Comparison of ENCODE assay signal across 1 cellular context in genomic region chr4:52721968-52722814, GRCh38.
TF ChIP-seq lines count a peak whose summit lies in the region.

No MANE protein-coding gene starts in this region.

TF ChIP-seq in HepG2, 621 proteins besides CTCF, POLR2A, EP300 and RAD21 (continued from another document and continues in another):
- no peak for TF ChIP-seq AKNA (CRISPR knock-in tag; IDR thresholded peaks at IDR 0.05; ENCODE audit: borderline replicate concordance)
- TF ChIP-seq ZNF18 (CRISPR knock-in tag; IDR thresholded peaks at IDR 0.05; ENCODE audit: insufficient replicate concordance), result no peak
- TF ChIP-seq TCF7L2 (IDR thresholded peaks at IDR 0.05; ENCODE audit: low read depth, low read length), result no peak
- no peak for TF ChIP-seq MEIS1 (CRISPR knock-in tag; IDR thresholded peaks at IDR 0.05; ENCODE audit: borderline replicate concordance)
- TF ChIP-seq ZNF296 (CRISPR knock-in tag; conservative IDR thresholded peaks at IDR 0.05), result no peak
- no peak for TF ChIP-seq MBD4 (IDR thresholded peaks at IDR 0.05; ENCODE audit: borderline replicate concordance, low read length)
- 0 out of 2 replicates have a peak, but pooled peaks have one; percentile 50 for TF ChIP-seq NFKBIZ (CRISPR knock-in tag; IDR thresholded peaks at IDR 0.05)
- TF ChIP-seq ZNF546 (CRISPR knock-in tag; conservative IDR thresholded peaks at IDR 0.05), result no peak
- no peak for TF ChIP-seq ZNF816 (CRISPR knock-in tag; IDR thresholded peaks at IDR 0.05; ENCODE audit: borderline replicate concordance)
- TF ChIP-seq ZNF33A (CRISPR knock-in tag; IDR thresholded peaks at IDR 0.05; ENCODE audit: borderline replicate concordance), result no peak
- TF ChIP-seq ZBTB37 (CRISPR knock-in tag; IDR thresholded peaks at IDR 0.05), result no peak
- TF ChIP-seq IRF2 (CRISPR knock-in tag; IDR thresholded peaks at IDR 0.05), result no peak
- no peak for TF ChIP-seq ZNF83 (CRISPR knock-in tag; IDR thresholded peaks at IDR 0.05; ENCODE audit: borderline replicate concordance)
- TF ChIP-seq BRCA1 (CRISPR knock-in tag; IDR thresholded peaks at IDR 0.05), result no peak
- TF ChIP-seq ZFP37 (CRISPR knock-in tag; IDR thresholded peaks at IDR 0.05; ENCODE audit: borderline replicate concordance), result no peak
- no peak for TF ChIP-seq ZNF414 (CRISPR knock-in tag; IDR thresholded peaks at IDR 0.05)
- peak; percentile 90 for TF ChIP-seq CHD2 (IDR thresholded peaks at IDR 0.05; ENCODE audit: low read depth, low read length)
- no peak for TF ChIP-seq TCF7 (IDR thresholded peaks at IDR 0.05; ENCODE audit: low read depth)
- no peak for TF ChIP-seq HDAC2 (CRISPR knock-in tag; IDR thresholded peaks at IDR 0.05)
- TF ChIP-seq ZBTB44 (CRISPR knock-in tag; IDR thresholded peaks at IDR 0.05), result no peak
- TF ChIP-seq PTBP1 (IDR thresholded peaks at IDR 0.05; ENCODE audit: low read depth, low read length, poor library complexity, severe bottlenecking), result no peak
- peak; percentile 74; the same call in 1 of the 2 replicates for TF ChIP-seq ZNF598 (CRISPR knock-in tag; IDR thresholded peaks at IDR 0.05; ENCODE audit: borderline replicate concordance)
- TF ChIP-seq MTERF4 (CRISPR knock-in tag; IDR thresholded peaks at IDR 0.05), result no peak
- TF ChIP-seq ZNF737 (CRISPR knock-in tag; IDR thresholded peaks at IDR 0.05; ENCODE audit: borderline replicate concordance), result no peak
- TF ChIP-seq DPF2 (CRISPR knock-in tag; IDR thresholded peaks at IDR 0.05; ENCODE audit: borderline replicate concordance, low read depth), result no peak
- TF ChIP-seq ZFYVE20 (CRISPR knock-in tag; IDR thresholded peaks at IDR 0.05; ENCODE audit: borderline replicate concordance, low read depth), result no peak
- TF ChIP-seq TSC22D2 (CRISPR knock-in tag; IDR thresholded peaks at IDR 0.05; ENCODE audit: borderline replicate concordance), result no peak
- TF ChIP-seq HIVEP1 (CRISPR knock-in tag; IDR thresholded peaks at IDR 0.05), result no peak
- TF ChIP-seq ZNF761 (CRISPR knock-in tag; conservative IDR thresholded peaks at IDR 0.05), result no peak
- TF ChIP-seq ARID3A (IDR thresholded peaks at IDR 0.05; ENCODE audit: low read depth, low read length), result no peak
- no peak for TF ChIP-seq ZFP90 (CRISPR knock-in tag; IDR thresholded peaks at IDR 0.05; ENCODE audit: borderline replicate concordance)
- TF ChIP-seq TGIF2 (CRISPR knock-in tag; IDR thresholded peaks at IDR 0.05), result no peak
- no peak for TF ChIP-seq CBX5 (CRISPR knock-in tag; IDR thresholded peaks at IDR 0.05; ENCODE audit: borderline replicate concordance)
- TF ChIP-seq FOXK2 (IDR thresholded peaks at IDR 0.05), result no peak
- peak; percentile 39; the same call in 1 of the 2 replicates for TF ChIP-seq YEATS4 (CRISPR knock-in tag; IDR thresholded peaks at IDR 0.05; ENCODE audit: borderline replicate concordance)
- TF ChIP-seq MLX (CRISPR knock-in tag; IDR thresholded peaks at IDR 0.05), result no peak
- TF ChIP-seq HMGXB4 (CRISPR knock-in tag; IDR thresholded peaks at IDR 0.05; ENCODE audit: borderline replicate concordance in 1 of 2, low read depth in 1 of 2), result no peak
- TF ChIP-seq NFAT5 (CRISPR knock-in tag; IDR thresholded peaks at IDR 0.05), result no peak
- no peak for TF ChIP-seq EED (CRISPR knock-in tag; IDR thresholded peaks at IDR 0.05)
- no peak for TF ChIP-seq NFRKB (IDR thresholded peaks at IDR 0.05)
